Comparison of ENCODE assay signal across 8 cellular contexts in genomic region chr1:220272841-220273090, GRCh38. TPM values are rescaled to one million over a fixed set of nuclear protein-coding genes. Genes with fewer than 3 reads are reported as not detected.
DNase-seq lines count a peak whose midpoint lies in the region; ATAC-seq, FAIRE-seq and TF ChIP-seq lines count a peak whose summit lies in the region.
"Had no signal": no experiment of that assay in that cellular context is flagged by ENCODE, and none has a peak within 500 bp of the region (broad histone marks: within the 10 kb centered on the region; RNA-seq: fewer than 3 reads in every experiment).

No MANE protein-coding gene starts in this region.

- H3K4me2 ChIP-seq in astrocyte (ENCODE audit: low read length), result peak overlapping the region; percentile 94

- peaks cover 5% of the 10 kb centered on the region for H3K36me3 Mint-ChIP-seq in astrocyte (ENCODE audit: low read depth, unreplicated experiment)
- H3K36me3 Mint-ChIP-seq in natural killer cell, result no peaks in the 10 kb centered on the region

- H3K27me3 Mint-ChIP-seq in astrocyte (ENCODE audit: low read depth, unreplicated experiment) (no peaks in the 10 kb centered on the region), natural killer cell (ENCODE audit: low read depth in 2 of 2) (peaks cover 25 to 26% of the 10 kb centered on the region in 2 donors)

- no peak overlapping the region for H3K4me3 Mint-ChIP-seq in astrocyte (ENCODE audit: unreplicated experiment)
- H3K4me3 Mint-ChIP-seq in natural killer cell, result no peak overlapping the region
- H3K4me3 Mint-ChIP-seq: activated CD8-positive, alpha-beta T cell treated with anti-CD3 and anti-CD28 coated beads for 36 hours had no signal

- H3K9me3 ChIP-seq in astrocyte (ENCODE audit: insufficient read depth, low read depth, low read length) (no peaks in the 10 kb centered on the region), thymus (ENCODE audit: control insufficient read depth) (no peaks in the 10 kb centered on the region)

- no peaks in the 10 kb centered on the region for H3K36me3 ChIP-seq in astrocyte (ENCODE audit: insufficient read depth, low read length)
- peaks cover under 1% of the 10 kb centered on the region for H3K36me3 ChIP-seq in thymus (ENCODE audit: control insufficient read depth, insufficient read depth)

- ATAC-seq in natural killer cell (no peak), sciatic nerve (no peak)

- TF ChIP-seq CTCF in HL-60 (IDR thresholded peaks at IDR 0.05; ENCODE audit: insufficient read depth, low read length) (no peak), astrocyte (IDR thresholded peaks at IDR 0.05; ENCODE audit: insufficient read depth, low read depth, low read length) (no peak), natural killer cell (IDR thresholded peaks at IDR 0.05) (no peak)

- H3K27me3 ChIP-seq in HL-60 (ENCODE audit: insufficient read depth, poor library complexity, severe bottlenecking), result no peaks in the 10 kb centered on the region
- H3K27me3 ChIP-seq in astrocyte (ENCODE audit: insufficient read depth, low read length), result no peaks in the 10 kb centered on the region
- H3K27me3 ChIP-seq in layer of hippocampus (ENCODE audit: control insufficient read depth, insufficient read depth, low read length), result no peaks in the 10 kb centered on the region
- no peaks in the 10 kb centered on the region for H3K27me3 ChIP-seq in thymus (ENCODE audit: control insufficient read depth, insufficient read depth)

- intact Hi-C loops in natural killer cell (cut with micrococcal nuclease) (loop anchor here (2.0 kb wide), 1 partner anchor 226 kb away; the partner anchor contains the start of gene EPRS1), sciatic nerve (cut with DNase I) (no loop called here)

- H3K9me3 Mint-ChIP-seq in astrocyte (ENCODE audit: unreplicated experiment), result no peaks in the 10 kb centered on the region
- H3K9me3 Mint-ChIP-seq in natural killer cell, result no peaks in the 10 kb centered on the region
- H3K9me3 Mint-ChIP-seq: activated CD8-positive, alpha-beta T cell treated with anti-CD3 and anti-CD28 coated beads for 36 hours had no signal

- peak overlapping the region; percentile 87 for H2AFZ ChIP-seq in astrocyte (ENCODE audit: low read depth, low read length)

- H3K4me1 Mint-ChIP-seq in astrocyte (ENCODE audit: low read depth, unreplicated experiment) (peaks cover 18% of the 10 kb centered on the region), natural killer cell (peaks cover 13 to 16% of the 10 kb centered on the region in 2 donors)

- FAIRE-seq in astrocyte (lab: Jason Lieb, UNC), result no peak

- peaks cover 30% of the 10 kb centered on the region for H4K20me1 ChIP-seq in astrocyte (ENCODE audit: insufficient read depth, low read length)

- H3K79me2 ChIP-seq in astrocyte (ENCODE audit: insufficient read depth, low read length), result peaks cover 43% of the 10 kb centered on the region

- DNase-seq in HL-60 (ENCODE audit: low read depth in 1 of 2, low spot score in 1 of 2) (no peak), astrocyte (ENCODE audit: low read depth) (no peak), natural killer cell (no peak), sciatic nerve (ENCODE audit: low spot score) (no peak), NCI-H82 (lab: John Stamatoyannopoulos, UW) (no peak)

- WGBS in thymus, result 8% methylated on average over 5 of the region's 5 CpGs

- H3K4me3 ChIP-seq in HL-60 (replicated peaks; ENCODE audit: insufficient read depth, low read length) (peak overlapping the region; percentile 79), astrocyte (ENCODE audit: insufficient read depth, low read depth, low read length) (peak overlapping the region; percentile 88), thymus (ENCODE audit: low read length) (peak overlapping the region; percentile 93)

- H3K27ac Mint-ChIP-seq in astrocyte (ENCODE audit: unreplicated experiment), result peak overlapping the region; percentile 64
- H3K27ac Mint-ChIP-seq in natural killer cell, result no peak overlapping the region
- H3K27ac Mint-ChIP-seq: activated CD8-positive, alpha-beta T cell treated with anti-CD3 and anti-CD28 coated beads for 36 hours had no signal

- peak overlapping the region; percentile 97 for H3K9ac ChIP-seq in astrocyte (ENCODE audit: low read length)

- H3K27ac ChIP-seq in HL-60 (replicated peaks) (peak overlapping the region; percentile 87), astrocyte (ENCODE audit: low read depth, low read length) (peak overlapping the region; percentile 94), layer of hippocampus (ENCODE audit: low read depth, low read length) (peak overlapping the region; percentile 74), thymus (ENCODE audit: low read depth) (no peak overlapping the region)

- H3K4me1 ChIP-seq in astrocyte (ENCODE audit: insufficient read depth, low read length) (peaks cover 14% of the 10 kb centered on the region), thymus (ENCODE audit: control insufficient read depth, insufficient read depth, low read length) (peaks cover 6% of the 10 kb centered on the region)

RNA-seq across cellular contexts. Expression of gene RAB3GAP2, which starts 0.5 kb away (rescaled TPM):
- total RNA-seq in astrocyte (68.1 and 69.6 TPM in 2 replicates), natural killer cell (10 to 100 TPM; 47.3 to 52.7 (median 51.5) TPM), sciatic nerve (49.2 TPM)
- polyA plus RNA-seq in thymus, result 14.4 TPM
